12 cellular contexts compared by ENCODE assay signal in genomic region chr1:27432725-27433124, GRCh38. TPM values are rescaled to one million over a fixed set of nuclear protein-coding genes. Genes with fewer than 3 reads are reported as not detected.
A peak's percentile ranks its signal among the peaks of the same experiment; 100 is the strongest.
DNase-seq lines count a peak whose midpoint lies in the region; ATAC-seq, FAIRE-seq and TF ChIP-seq lines count a peak whose summit lies in the region.
"Not testable (repeated sequence)": the region's sequence is repeated elsewhere in the genome, so short reads cannot be mapped to it uniquely, and the experiment has no call there.
"Had no signal": no experiment of that assay in that cellular context is flagged by ENCODE, and none has a peak within 500 bp of the region (broad histone marks: within the 10 kb centered on the region; RNA-seq: fewer than 3 reads in every experiment).

No MANE protein-coding gene starts in this region.

- H3K36me3 ChIP-seq in CD4-positive, CD25-positive, alpha-beta regulatory T cell (ENCODE audit: control insufficient read depth, insufficient read depth, low read length); heart right ventricle; transverse colon: not testable (repeated sequence)
- peaks cover 14% of the 10 kb centered on the region for H3K36me3 ChIP-seq in K562 (ENCODE audit: control insufficient read depth, insufficient read depth, low read length)

- H3K9me3 ChIP-seq in CD4-positive, CD25-positive, alpha-beta regulatory T cell (ENCODE audit: control insufficient read depth in 2 of 2, low read length in 2 of 2); K562 (replicated peaks; ENCODE audit: control insufficient read depth, insufficient read depth, low read depth, low read length); heart right ventricle; transverse colon: not testable (repeated sequence)

- not testable (repeated sequence) for TF ChIP-seq EP300 in K562 (IDR thresholded peaks at IDR 0.05; ENCODE audit: low read length); transverse colon (IDR thresholded peaks at IDR 0.05; ENCODE audit: low read depth)

- H4K20me1 ChIP-seq in K562 (replicated peaks; ENCODE audit: control insufficient read depth, insufficient read depth, low read length), result peaks cover 19% of the 10 kb centered on the region

- not testable (repeated sequence) for DNase-seq in CD4-positive, CD25-positive, alpha-beta regulatory T cell; WTC11 (ENCODE audit: low spot score); K562 (ENCODE audit: extremely low read depth in 1 of 4, low spot score in 3 of 4); heart right ventricle; natural killer cell; substantia nigra (lab: John Stamatoyannopoulos, UW); transverse colon

- not testable (repeated sequence) for BruUV-seq in K562 (replicated peaks; lab: Mats Ljungman, UMichigan)

- not testable (repeated sequence) for H3K27me3 ChIP-seq in CD4-positive, CD25-positive, alpha-beta regulatory T cell (ENCODE audit: control insufficient read depth, insufficient read depth, low read length); K562 (ENCODE audit: control insufficient read depth in 2 of 2, insufficient read depth in 2 of 2, low read length in 2 of 2); heart right ventricle; transverse colon

- H3K4me3 Mint-ChIP-seq in CD4-positive, CD25-positive, alpha-beta regulatory T cell, result peak overlapping the region in 1 of 4 donors; percentile 49
- not testable (repeated sequence) for H3K4me3 Mint-ChIP-seq in WTC11, natural killer cell

- FAIRE-seq in K562 (lab: Jason Lieb, UNC), result not testable (repeated sequence)

- not testable (repeated sequence) for H3K27me3 Mint-ChIP-seq in CD4-positive, CD25-positive, alpha-beta regulatory T cell; WTC11 (ENCODE audit: low read depth); natural killer cell (ENCODE audit: low read depth in 2 of 2)

- intact Hi-C loops in K562 (cut with micrococcal nuclease); natural killer cell (cut with micrococcal nuclease); transverse colon (cut with DNase I; ENCODE audit: low total_unique reads): not testable (repeated sequence)
- intact Hi-C loops in heart right ventricle (cut with DNase I), result loop anchor here in 4 of 10 donors (5.0 kb wide), 4 partner anchors 50 to 125 kb away; partner anchors contain the start of gene WASF2 (in 1 of the 4)

- CTCF ChIA-PET in WTC11 (lab: Charles Lee), result interaction anchor here (0.6 to 0.7 kb wide), 2 partner anchors 88 to 387 kb away, joined by 3 to 4 read pairs; no protein-coding TSS in a partner anchor
- CTCF ChIA-PET in K562 (lab: Yijun Ruan, JAX; ENCODE audit: low intra/inter-chr PET ratio), result not testable (repeated sequence)

- H3K79me2 ChIP-seq in K562 (ENCODE audit: control insufficient read depth, insufficient read depth, low read length), result peaks cover 94% of the 10 kb centered on the region

- POLR2A ChIA-PET in WTC11 (lab: Charles Lee) (interaction anchor here (0.7 kb wide), 1 partner anchor 139 kb away, joined by 6 read pairs; no protein-coding TSS in a partner anchor), K562 (lab: Yijun Ruan, JAX) (interaction anchor here (1.0 kb wide), 1 partner anchor 15 kb away, joined by 3 read pairs; no protein-coding TSS in a partner anchor)

- H3K27ac Mint-ChIP-seq in CD4-positive, CD25-positive, alpha-beta regulatory T cell, result peak overlapping the region; percentile 66 to 87 (median 81)
- not testable (repeated sequence) for H3K27ac Mint-ChIP-seq in WTC11
- H3K27ac Mint-ChIP-seq in natural killer cell, result peak overlapping the region; percentile 88 to 91

- TF ChIP-seq CTCF in WTC11 (IDR thresholded peaks at IDR 0.05); K562 (IDR thresholded peaks at IDR 0.05 in 2 of 3, conservative IDR thresholded peaks at IDR 0.05 in 1 of 3; ENCODE audit: insufficient read depth in 2 of 3, low read depth in 1 of 3, low read length in 3 of 3); heart right ventricle (IDR thresholded peaks at IDR 0.05); natural killer cell (IDR thresholded peaks at IDR 0.05); transverse colon (IDR thresholded peaks at IDR 0.05): not testable (repeated sequence)

- WGBS in K562 (ENCODE audit: insufficient coverage, low coverage, missing lambda C conversion rate), result 71% methylated on average over 1 of the region's 1 CpG
- 95 to 97% methylated on average over 1 of the region's 1 CpG for WGBS in heart right ventricle, 2 donors
- 59 to 86% methylated on average over 1 of the region's 1 CpG for WGBS in transverse colon (ENCODE audit: low coverage in 1 of 2), 2 donors

- TF ChIP-seq POLR2A in K562 (conservative IDR thresholded peaks at IDR 0.05); transverse colon (IDR thresholded peaks at IDR 0.05): not testable (repeated sequence)

- H3K4me3 ChIP-seq in CD4-positive, CD25-positive, alpha-beta regulatory T cell (ENCODE audit: low read depth, low read length); K562; heart right ventricle; transverse colon: not testable (repeated sequence)

- not testable (repeated sequence) for ATAC-seq in CD4-positive, CD25-positive, alpha-beta regulatory T cell (ENCODE audit: low read depth in 2 of 2); WTC11; K562; heart right ventricle; natural killer cell

- not testable (repeated sequence) for H3K9ac ChIP-seq in K562 (ENCODE audit: insufficient read depth in 1 of 2, low read depth in 2 of 2, low read length in 2 of 2)

- H2AFZ ChIP-seq in K562 (ENCODE audit: low read depth, low read length), result not testable (repeated sequence)

- not testable (repeated sequence) for TF ChIP-seq RAD21 in K562 (CRISPR knock-in tag; conservative IDR thresholded peaks at IDR 0.05 in 1 of 2, IDR thresholded peaks at IDR 0.05 in 1 of 2)

- in situ Hi-C loops in K562 (cut with MboI); transverse colon (cut with MboI; ENCODE audit: low pct_ligation_motif_present in 1 of 4, low pct_unique_long_range_greater_than_20kb in 1 of 4, low sequenced_read_pairs in 3 of 4): not testable (repeated sequence)

- peaks cover 40 to 93% (median 71%) of the 10 kb centered on the region in 4 donors for H3K4me1 Mint-ChIP-seq in CD4-positive, CD25-positive, alpha-beta regulatory T cell
- peaks cover 79% of the 10 kb centered on the region for H3K4me1 Mint-ChIP-seq in WTC11
- peaks cover 72 to 78% of the 10 kb centered on the region in 2 donors for H3K4me1 Mint-ChIP-seq in natural killer cell

- not testable (repeated sequence) for H3K4me2 ChIP-seq in K562 (ENCODE audit: insufficient read depth, low read length)

- H3K9me3 Mint-ChIP-seq in CD4-positive, CD25-positive, alpha-beta regulatory T cell; WTC11; natural killer cell: not testable (repeated sequence)

- H3K36me3 Mint-ChIP-seq in CD4-positive, CD25-positive, alpha-beta regulatory T cell, result peaks cover 13% of the 10 kb centered on the region
- H3K36me3 Mint-ChIP-seq in WTC11, natural killer cell: not testable (repeated sequence)

- H3K4me1 ChIP-seq in CD4-positive, CD25-positive, alpha-beta regulatory T cell (ENCODE audit: control insufficient read depth, insufficient read depth, low read length, poor library complexity, severe bottlenecking), result peaks cover 100% of the 10 kb centered on the region
- H3K4me1 ChIP-seq in K562 (replicated peaks in 1 of 2; ENCODE audit: control insufficient read depth in 2 of 2, insufficient read depth in 2 of 2, low read length in 2 of 2) (peaks cover 30 to 71% of the 10 kb centered on the region in 2 experiments), heart right ventricle (peaks cover 47 to 100% (median 97%) of the 10 kb centered on the region in 9 donors), transverse colon (peaks cover 61 to 93% (median 76%) of the 10 kb centered on the region in 4 donors)

- H3K9me1 ChIP-seq in K562 (ENCODE audit: control insufficient read depth, insufficient read depth, low read length), result not testable (repeated sequence)

- H3K27ac ChIP-seq in CD4-positive, CD25-positive, alpha-beta regulatory T cell (ENCODE audit: insufficient read depth, low read length, poor library complexity, severe bottlenecking), result peak overlapping the region; percentile 9
- H3K27ac ChIP-seq in K562 (ENCODE audit: extremely low read depth, low read depth, low read length), result not testable (repeated sequence)
- peak overlapping the region in 8 of 10 donors; percentile 10 to 86 (median 76) for H3K27ac ChIP-seq in heart right ventricle
- peak overlapping the region; percentile 1 for H3K27ac ChIP-seq in substantia nigra (ENCODE audit: low read depth, low read length, poor library complexity, severe bottlenecking)
- peak overlapping the region in 3 of 4 donors; percentile 18 to 89 (median 26) for H3K27ac ChIP-seq in transverse colon

RNA-seq across cellular contexts. Expression of gene GPR3, which starts 40.3 kb away (rescaled TPM):
- total RNA-seq in CD4-positive, CD25-positive, alpha-beta regulatory T cell, result 0.47 TPM
- polyA plus RNA-seq in CD4-positive, CD25-positive, alpha-beta regulatory T cell, result under 1 TPM in 2 of 4 donors, not detected in 2; 0.07 to 0.21 TPM
- total RNA-seq in WTC11 (2021) (7.8 to 12.4 TPM (median 7.8 TPM) in 3 replicates), K562 (2014; rRNA removed) (3.7 and 6.2 TPM in 2 replicates), K562 (2014; rRNA removed; fragmentation: Illumina TruSeq; extraction: Trizol) (2.9 and 3.4 TPM in 2 replicates), K562 (2015; rRNA removed; fragmentation: Illumina TruSeq; extraction: Trizol) (3.5 and 3.7 TPM in 2 replicates), K562 (2021) (10.9 and 11.0 TPM in 2 replicates), heart right ventricle (1 to 10 TPM in 2 of 10 donors, under 1 TPM in 7, not detected in 1; 0.27 to 2.0 (median 0.42) TPM), natural killer cell (under 1 TPM; 0.39 to 0.87 (median 0.60) TPM), transverse colon (not detected)
- total RNA-seq in K562 (2011; cell fraction: chromatin; rRNA removed; ENCODE audit: low replicate concordance), result 14.5 and 40.1 TPM in 2 replicates
- total RNA-seq in K562 (2011; cell fraction: nucleolus; rRNA removed), result 36.8 and 39.4 TPM in 2 replicates
- total RNA-seq in K562 (2011; cell fraction: nucleoplasm; rRNA removed), result 27.8 and 27.9 TPM in 2 replicates
- polyA plus RNA-seq in K562 (2011; rRNA removed) (8.2 and 19.3 TPM in 2 replicates), K562 (2014; fragmentation: Illumina TruSeq; extraction: Trizol) (10.1 and 11.6 TPM in 2 replicates), K562 (2014; fragmentation: Nextera tagmentation; extraction: Ambion mirVana) (under 1 TPM; 0.24 to 0.59 TPM), K562 (2014; rRNA removed) (11.5 and 14.9 TPM in 2 replicates), heart right ventricle (1 to 10 TPM in 1 of 2 donors, under 1 TPM in 1; 0.29 to 3.4 TPM)
- 26.0 and 34.4 TPM in 2 replicates for polyA plus RNA-seq in K562 (2011; cell fraction: cytosol; rRNA removed)
- polyA plus RNA-seq in K562 (2011; cell fraction: nucleus; rRNA removed), result 68.2 and 75.5 TPM in 2 replicates
- polyA plus RNA-seq in K562 (2012), result 10.0 and 10.7 TPM in 2 replicates
- 8.0 and 9.3 TPM in 2 replicates for polyA minus RNA-seq in K562 (2011; rRNA and poly(A)+ RNA removed)
- 7.3 and 7.9 TPM in 2 replicates for polyA minus RNA-seq in K562 (2011; cell fraction: cytosol; rRNA and poly(A)+ RNA removed)
- polyA minus RNA-seq in K562 (2011; cell fraction: nucleus; rRNA and poly(A)+ RNA removed), result 11.1 and 11.6 TPM in 2 replicates

RNA-seq across cellular contexts. Expression of gene CD164L2, which starts 49.6 kb away (rescaled TPM):
- total RNA-seq in CD4-positive, CD25-positive, alpha-beta regulatory T cell, result not detected
- polyA plus RNA-seq in CD4-positive, CD25-positive, alpha-beta regulatory T cell, result not detected
- total RNA-seq in WTC11 (2021), result 3.0 to 5.5 TPM (median 4.3 TPM) in 3 replicates
- total RNA-seq in K562 (2011; cell fraction: chromatin; rRNA removed; ENCODE audit: low replicate concordance), result 2.6 and 7.4 TPM in 2 replicates
- total RNA-seq in K562 (2011; cell fraction: nucleolus; rRNA removed), result 5.0 and 5.4 TPM in 2 replicates
- 5.1 and 5.8 TPM in 2 replicates for total RNA-seq in K562 (2011; cell fraction: nucleoplasm; rRNA removed)
- total RNA-seq in K562 (2014; rRNA removed), result 0.29 and 0.45 TPM in 2 replicates
- 0.18 TPM in 1 of 2 replicates, not detected in the other for total RNA-seq in K562 (2014; rRNA removed; fragmentation: Illumina TruSeq; extraction: Trizol)
- 0.14 and 0.19 TPM in 2 replicates for total RNA-seq in K562 (2015; rRNA removed; fragmentation: Illumina TruSeq; extraction: Trizol)
- 0.49 and 0.72 TPM in 2 replicates for total RNA-seq in K562 (2021)
- polyA plus RNA-seq in K562 (2011; rRNA removed), result 0.92 and 2.8 TPM in 2 replicates
- 0.92 and 1.2 TPM in 2 replicates for polyA plus RNA-seq in K562 (2011; cell fraction: cytosol; rRNA removed)
- 15.3 and 19.6 TPM in 2 replicates for polyA plus RNA-seq in K562 (2011; cell fraction: nucleus; rRNA removed)
- polyA plus RNA-seq in K562 (2012), result 1.2 and 1.7 TPM in 2 replicates
- 0.31 and 0.65 TPM in 2 replicates for polyA plus RNA-seq in K562 (2014; fragmentation: Illumina TruSeq; extraction: Trizol)
- under 1 TPM in 1 of 2 experiments, not detected in 1; 0.08 TPM for polyA plus RNA-seq in K562 (2014; fragmentation: Nextera tagmentation; extraction: Ambion mirVana)
- 0.63 and 0.91 TPM in 2 replicates for polyA plus RNA-seq in K562 (2014; rRNA removed)
- 0.28 and 0.57 TPM in 2 replicates for polyA minus RNA-seq in K562 (2011; rRNA and poly(A)+ RNA removed)
- polyA minus RNA-seq in K562 (2011; cell fraction: cytosol; rRNA and poly(A)+ RNA removed), result not detected in 2 replicates
- 1.1 and 2.4 TPM in 2 replicates for polyA minus RNA-seq in K562 (2011; cell fraction: nucleus; rRNA and poly(A)+ RNA removed)
- total RNA-seq in heart right ventricle, result not detected
- not detected for polyA plus RNA-seq in heart right ventricle
- under 1 TPM in 1 of 3 donors, not detected in 2; 0.40 TPM for total RNA-seq in natural killer cell
- total RNA-seq in transverse colon, result not detected
- total RNA-seq: CD8-positive, alpha-beta T cell had no signal
- polyA plus RNA-seq: A549, AG04450, BJ had no signal

RNA-seq across cellular contexts. Expression of gene WASF2, which starts 57.2 kb away (rescaled TPM):
- total RNA-seq in CD4-positive, CD25-positive, alpha-beta regulatory T cell, result 175 TPM
- 10 to 100 TPM; 55.3 to 85.3 (median 61.8) TPM for polyA plus RNA-seq in CD4-positive, CD25-positive, alpha-beta regulatory T cell
- total RNA-seq in WTC11 (2021) (90.1 to 104 TPM (median 92.8 TPM) in 3 replicates), K562 (2014; rRNA removed) (21.3 and 29.6 TPM in 2 replicates), K562 (2014; rRNA removed; fragmentation: Illumina TruSeq; extraction: Trizol) (31.2 and 40.7 TPM in 2 replicates), K562 (2015; rRNA removed; fragmentation: Illumina TruSeq; extraction: Trizol) (26.1 and 29.2 TPM in 2 replicates), K562 (2021) (139 and 163 TPM in 2 replicates), heart right ventricle (10 to 100 TPM; 41.2 to 75.4 (median 52.0) TPM), natural killer cell (100 to 1,000 TPM; 137 to 153 (median 143) TPM), transverse colon (100 to 1,000 TPM in 1 of 4 donors, 10 to 100 TPM in 3; 34.6 to 114 (median 60.9) TPM)
- total RNA-seq in K562 (2011; cell fraction: chromatin; rRNA removed; ENCODE audit: low replicate concordance), result 60.7 and 84.8 TPM in 2 replicates
- total RNA-seq in K562 (2011; cell fraction: nucleolus; rRNA removed), result 47.0 and 48.4 TPM in 2 replicates
- total RNA-seq in K562 (2011; cell fraction: nucleoplasm; rRNA removed), result 68.6 and 84.8 TPM in 2 replicates
- polyA plus RNA-seq in K562 (2011; rRNA removed) (41.5 and 104 TPM in 2 replicates), K562 (2014; fragmentation: Illumina TruSeq; extraction: Trizol) (109 and 115 TPM in 2 replicates), K562 (2014; fragmentation: Nextera tagmentation; extraction: Ambion mirVana) (1 to 10 TPM; 8.2 to 9.7 TPM), K562 (2014; rRNA removed) (51.3 and 56.8 TPM in 2 replicates), heart right ventricle (10 to 100 TPM; 19.6 to 24.8 TPM)
- polyA plus RNA-seq in K562 (2011; cell fraction: cytosol; rRNA removed), result 45.0 and 57.5 TPM in 2 replicates
- polyA plus RNA-seq in K562 (2011; cell fraction: nucleus; rRNA removed), result 49.0 and 54.9 TPM in 2 replicates
- polyA plus RNA-seq in K562 (2012), result 84.9 and 101 TPM in 2 replicates
- 49.4 and 58.2 TPM in 2 replicates for polyA minus RNA-seq in K562 (2011; rRNA and poly(A)+ RNA removed)
- 68.3 and 88.6 TPM in 2 replicates for polyA minus RNA-seq in K562 (2011; cell fraction: cytosol; rRNA and poly(A)+ RNA removed)
- 15.8 and 27.9 TPM in 2 replicates for polyA minus RNA-seq in K562 (2011; cell fraction: nucleus; rRNA and poly(A)+ RNA removed)

RNA-seq across cellular contexts. Expression of gene FCN3, which starts 58.1 kb away (rescaled TPM):
- total RNA-seq in CD4-positive, CD25-positive, alpha-beta regulatory T cell, result not detected
- not detected for polyA plus RNA-seq in CD4-positive, CD25-positive, alpha-beta regulatory T cell
- total RNA-seq in WTC11 (2021) (0.98 to 1.6 TPM (median 1.3 TPM) in 3 replicates), K562 (2014; rRNA removed) (not detected in 2 replicates), K562 (2014; rRNA removed; fragmentation: Illumina TruSeq; extraction: Trizol) (not detected in 2 replicates), K562 (2015; rRNA removed; fragmentation: Illumina TruSeq; extraction: Trizol) (not detected in 2 replicates), K562 (2021) (0.31 and 0.49 TPM in 2 replicates), heart right ventricle (100 to 1,000 TPM in 1 of 10 donors, 10 to 100 TPM in 3, 1 to 10 TPM in 6; 1.6 to 161 (median 4.2) TPM), natural killer cell (not detected), transverse colon (1 to 10 TPM in 2 of 4 donors, not detected in 2; 1.2 to 1.9 TPM)
- not detected in 2 replicates for total RNA-seq in K562 (2011; cell fraction: chromatin; rRNA removed; ENCODE audit: low replicate concordance)
- not detected in 2 replicates for total RNA-seq in K562 (2011; cell fraction: nucleolus; rRNA removed)
- total RNA-seq in K562 (2011; cell fraction: nucleoplasm; rRNA removed), result not detected in 2 replicates
- polyA plus RNA-seq in K562 (2011; rRNA removed) (0.15 TPM in 1 of 2 replicates, not detected in the other), K562 (2014; fragmentation: Illumina TruSeq; extraction: Trizol) (not detected in 2 replicates), K562 (2014; fragmentation: Nextera tagmentation; extraction: Ambion mirVana) (not detected), K562 (2014; rRNA removed) (not detected in 2 replicates), heart right ventricle (100 to 1,000 TPM; 124 to 210 TPM)
- polyA plus RNA-seq in K562 (2011; cell fraction: cytosol; rRNA removed), result 0.06 TPM in 1 of 2 replicates, not detected in the other
- polyA plus RNA-seq in K562 (2011; cell fraction: nucleus; rRNA removed), result 0.35 TPM in 1 of 2 replicates, not detected in the other
- 0.21 TPM in 1 of 2 replicates, not detected in the other for polyA plus RNA-seq in K562 (2012)
- polyA minus RNA-seq in K562 (2011; rRNA and poly(A)+ RNA removed), result not detected in 2 replicates
- not detected in 2 replicates for polyA minus RNA-seq in K562 (2011; cell fraction: cytosol; rRNA and poly(A)+ RNA removed)
- polyA minus RNA-seq in K562 (2011; cell fraction: nucleus; rRNA and poly(A)+ RNA removed), result not detected in 2 replicates
- total RNA-seq: CD8-positive, alpha-beta T cell had no signal
- polyA plus RNA-seq: A549, AG04450, BJ, GM23338 had no signal
